8 cellular contexts compared by ENCODE assay signal in the genomic region with DNA sequence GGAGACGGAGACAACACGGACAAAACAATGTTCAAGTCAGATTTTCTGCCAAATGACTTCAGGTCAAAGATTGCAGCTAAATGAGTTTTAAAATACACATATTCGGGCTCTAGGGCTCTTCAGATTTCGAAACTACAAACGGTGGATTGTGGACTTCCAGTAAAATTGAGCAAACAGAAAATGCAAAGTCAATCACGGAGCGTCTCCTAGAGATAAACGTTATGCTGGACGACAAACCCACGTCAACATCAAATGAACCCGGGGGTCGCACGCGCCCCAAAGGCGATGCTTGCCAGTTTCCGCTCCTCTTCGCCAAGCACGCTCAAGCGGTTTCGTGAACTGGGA. TPM values are rescaled to one million over a fixed set of nuclear protein-coding genes. Genes with fewer than 3 reads are reported as not detected.
DNase-seq lines count a peak whose midpoint lies in the region; ATAC-seq and TF ChIP-seq lines count a peak whose summit lies in the region.

No MANE protein-coding gene starts in this region.

- TF ChIP-seq CTCF in 22Rv1 (IDR thresholded peaks at IDR 0.05) (no peak), fibroblast of pulmonary artery (IDR thresholded peaks at IDR 0.05; ENCODE audit: low read length, missing control alignments) (no peak)

- H4K12ac ChIP-seq in trophoblast cell (ENCODE audit: low read depth, low read length), result peak overlapping the region; percentile 90

- H3K27ac Mint-ChIP-seq in T-helper 17 cell, result peak overlapping the region; percentile 96

- WGBS in GM23248 (ENCODE audit: low coverage in 1 of 2, low lambda C conversion rate in 2 of 2, missing lambda C conversion rate in 2 of 2), 2 experiments, result 1 to 2% methylated on average over 20 of the region's 20 CpGs
- WGBS in trophoblast cell (ENCODE audit: extremely low coverage, insufficient coverage, insufficient read length), result no CpG with 5 or more reads among the region's 20 CpGs

- peak overlapping the region; percentile 91 for H4K91ac ChIP-seq in trophoblast cell (ENCODE audit: low read depth, low read length)

- ATAC-seq in T-helper 17 cell, result no peak

- H3K4me1 Mint-ChIP-seq in T-helper 17 cell, result peaks cover 41% of the 10 kb centered on the region

- peak overlapping the region; percentile 5 for H3K23ac ChIP-seq in trophoblast cell (ENCODE audit: low read length)

- peak overlapping the region; percentile 41 for H3K4ac ChIP-seq in trophoblast cell (ENCODE audit: low read depth, low read length)

- H3K27me3 Mint-ChIP-seq in T-helper 17 cell, result no peaks in the 10 kb centered on the region

- peaks cover 46% of the 10 kb centered on the region for H3K79me2 ChIP-seq in GM23248 (ENCODE audit: insufficient read depth)
- peaks cover 8% of the 10 kb centered on the region for H3K79me2 ChIP-seq in trophoblast cell (ENCODE audit: control insufficient read depth, insufficient read depth, low read length, poor library complexity)

- H2AFZ ChIP-seq in GM23248 (peak overlapping the region; percentile 92), trophoblast cell (ENCODE audit: insufficient read depth, low read length, poor library complexity) (peak overlapping the region; percentile 95)

- no peaks in the 10 kb centered on the region for H3K9me3 ChIP-seq in GM23248 (ENCODE audit: low read depth)
- H3K9me3 ChIP-seq in T-helper 17 cell (ENCODE audit: control insufficient read depth, low read length, poor library complexity, severe bottlenecking), result no peaks in the 10 kb centered on the region
- H3K9me3 ChIP-seq in trophoblast cell (ENCODE audit: insufficient read depth, low read depth, low read length), result peaks cover 1% of the 10 kb centered on the region

- peak overlapping the region; percentile 82 for H3K27ac ChIP-seq in 22Rv1
- peak overlapping the region; percentile 85 for H3K27ac ChIP-seq in GM23248
- H3K27ac ChIP-seq in trophoblast cell (ENCODE audit: low read depth, low read length), result no peak overlapping the region

- H3K4me1 ChIP-seq in GM23248 (ENCODE audit: insufficient read depth), result peaks cover 15% of the 10 kb centered on the region; the same call in 1 of the 2 replicates
- peaks cover 3 to 4% of the 10 kb centered on the region in 2 experiments for H3K4me1 ChIP-seq in trophoblast cell (ENCODE audit: control insufficient read depth in 1 of 2, insufficient read depth in 2 of 2, low read length in 2 of 2)

- in situ Hi-C loops in GM23248 (cut with MboI), result no loop called here

- no peaks in the 10 kb centered on the region for H3K9me2 ChIP-seq in GM23248 (ENCODE audit: insufficient read depth)

- peaks cover 6% of the 10 kb centered on the region for H3K36me3 Mint-ChIP-seq in T-helper 17 cell (ENCODE audit: low read depth)

- DNase-seq in GM23248 (peak; percentile 48), T-helper 17 cell (no peak), fibroblast of pulmonary artery (ENCODE audit: low read depth) (peak; percentile 37), trophoblast cell (peak in 1 of 2 donors; percentile 32), T1000 (lab: John Stamatoyannopoulos, UW) (no peak), NCI-H510A treated with DMSO at 0.1 percent for 48 hours (lab: John Stamatoyannopoulos, UW) (no peak), NCI-H526 (lab: John Stamatoyannopoulos, UW) (no peak)

- peak overlapping the region; percentile 97 for H3K18ac ChIP-seq in trophoblast cell (ENCODE audit: low read length)

- H2BK12ac ChIP-seq in trophoblast cell (ENCODE audit: low read length), result no peak overlapping the region

- H3K4me3 ChIP-seq in GM23248 (peak overlapping the region; percentile 88), fibroblast of pulmonary artery (replicated peaks; ENCODE audit: low read depth, low read length) (peak overlapping the region; percentile 99), trophoblast cell (ENCODE audit: low read depth, low read length) (peak overlapping the region; percentile 91)

- peak overlapping the region; percentile 95 for H2BK5ac ChIP-seq in trophoblast cell (ENCODE audit: low read depth, low read length, poor library complexity)

- no peaks in the 10 kb centered on the region for H3K36me3 ChIP-seq in GM23248 (ENCODE audit: low read depth)
- peaks cover 0 to 2% of the 10 kb centered on the region in 2 experiments for H3K36me3 ChIP-seq in trophoblast cell (ENCODE audit: control insufficient read depth in 1 of 2, insufficient read depth in 2 of 2, low read length in 2 of 2)

- peaks cover 12% of the 10 kb centered on the region; the same call in 1 of the 2 replicates for H3F3A ChIP-seq in GM23248 (ENCODE audit: insufficient read depth)

- peaks cover 5% of the 10 kb centered on the region for H3K79me1 ChIP-seq in trophoblast cell (ENCODE audit: low read length)

- H2AK5ac ChIP-seq in trophoblast cell (ENCODE audit: low read length), result no peak overlapping the region

- no peaks in the 10 kb centered on the region for H4K20me1 ChIP-seq in GM23248 (ENCODE audit: insufficient read depth)

- H3K4me3 Mint-ChIP-seq in T-helper 17 cell, result peak overlapping the region; percentile 96

- H4K8ac ChIP-seq in trophoblast cell (ENCODE audit: low read depth, low read length), result peak overlapping the region; percentile 95

- H2BK120ac ChIP-seq in trophoblast cell (ENCODE audit: insufficient read depth, low read length, poor library complexity), result peak overlapping the region; percentile 91

- H3K14ac ChIP-seq in trophoblast cell (ENCODE audit: low read length), result peak overlapping the region; percentile 95

- no peaks in the 10 kb centered on the region for H3K27me3 ChIP-seq in GM23248 (replicated peaks; ENCODE audit: insufficient read depth)
- no peaks in the 10 kb centered on the region for H3K27me3 ChIP-seq in trophoblast cell (ENCODE audit: insufficient read depth, low read length)

- H3K4me2 ChIP-seq in GM23248 (ENCODE audit: unreplicated experiment) (peak overlapping the region; percentile 90), trophoblast cell (ENCODE audit: low read length) (peak overlapping the region; percentile 89)

- H3K9ac ChIP-seq in GM23248 (peak overlapping the region; percentile 93), trophoblast cell (ENCODE audit: low read length) (peak overlapping the region; percentile 89)

RNA-seq across cellular contexts. Expression of a gene that starts 0.5 kb away (rescaled TPM):
- 26.1 and 34.3 TPM in 2 replicates for total RNA-seq in GM23248 (2014; rRNA removed; shearing (Covaris generic))
- 38.1 and 38.4 TPM in 2 replicates for polyA plus RNA-seq in GM23248 (2016; fragmentation: Nextera tagmentation; extraction: Ambion mirVana)
- 10 to 100 TPM; 30.1 TPM for total RNA-seq in T-helper 17 cell
- polyA plus RNA-seq in trophoblast cell (2013), result 33.9 and 34.7 TPM in 2 replicates

RNA-seq across cellular contexts. Expression of a gene that starts 38.5 kb away (rescaled TPM):
- total RNA-seq in GM23248 (2014; rRNA removed; shearing (Covaris generic)), result 8.1 and 12.8 TPM in 2 replicates
- 5.3 and 5.6 TPM in 2 replicates for polyA plus RNA-seq in GM23248 (2016; fragmentation: Nextera tagmentation; extraction: Ambion mirVana)
- total RNA-seq in T-helper 17 cell, result 10 to 100 TPM in 1 of 2 donors, 1 to 10 TPM in 1; 9.4 to 12.0 TPM
- polyA plus RNA-seq in trophoblast cell (2013), result 8.8 and 8.9 TPM in 2 replicates

RNA-seq across cellular contexts. Expression of a gene that starts 44.5 kb away (rescaled TPM):
- 5.6 and 7.6 TPM in 2 replicates for total RNA-seq in GM23248 (2014; rRNA removed; shearing (Covaris generic))
- polyA plus RNA-seq in GM23248 (2016; fragmentation: Nextera tagmentation; extraction: Ambion mirVana), result 3.3 and 4.3 TPM in 2 replicates
- total RNA-seq in T-helper 17 cell, result 1 to 10 TPM in 1 of 2 donors, under 1 TPM in 1; 0.57 to 2.4 TPM
- 2.1 and 2.4 TPM in 2 replicates for polyA plus RNA-seq in trophoblast cell (2013)

Comparison
In these comparisons a context has a peak if more than half of its experiments do, and no peak if none do; other contexts are left out.
1. DNase-seq: peak in GM23248 (single experiment) and fibroblast of pulmonary artery (single experiment); none in T-helper 17 cell (0 of 3), T1000 (single experiment), NCI-H510A treated with DMSO at 0.1 percent for 48 hours (single experiment) and NCI-H526 (0 of 2).
2. Peak in every context shown above with its lines, with median percentiles within 50 percentile points of each other: H3K4me3 ChIP-seq.